Comparison of ENCODE assay signal across 1 cellular context in the genomic region with DNA sequence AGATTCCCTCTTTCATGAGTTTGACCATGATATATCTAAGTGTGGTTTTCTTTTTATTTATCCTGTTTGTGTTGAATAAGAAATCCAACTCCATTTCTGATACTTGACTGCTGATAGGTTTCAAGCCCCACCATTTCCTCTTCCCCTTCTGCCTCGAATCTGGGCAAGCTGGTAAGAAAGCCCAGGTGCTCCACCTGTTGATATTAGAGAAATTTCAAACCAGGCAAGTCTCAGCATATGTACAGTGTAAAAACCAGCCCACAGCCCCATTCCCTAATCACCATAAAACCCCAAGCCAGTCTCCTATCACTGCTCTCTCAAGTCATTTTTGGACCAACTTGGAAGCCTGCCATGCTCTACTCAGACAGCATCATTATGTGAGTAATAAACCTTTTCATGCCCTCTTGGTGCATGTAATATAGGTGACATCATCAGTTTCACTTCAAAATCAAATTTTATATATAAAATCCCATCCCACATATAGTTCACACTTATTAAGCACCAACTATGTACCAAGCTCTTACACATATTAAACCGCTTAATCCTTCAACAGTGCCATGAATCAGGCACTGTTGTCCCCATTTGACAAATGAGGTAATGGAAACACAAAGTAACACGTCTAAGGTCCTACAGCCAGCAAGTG.
TF ChIP-seq lines count a peak whose summit lies in the region.

No MANE protein-coding gene starts in this region.

TF ChIP-seq in IMR-90, 13 proteins besides CTCF, POLR2A, EP300 and RAD21 (continued from another document):
- TF ChIP-seq, protein P1, sequence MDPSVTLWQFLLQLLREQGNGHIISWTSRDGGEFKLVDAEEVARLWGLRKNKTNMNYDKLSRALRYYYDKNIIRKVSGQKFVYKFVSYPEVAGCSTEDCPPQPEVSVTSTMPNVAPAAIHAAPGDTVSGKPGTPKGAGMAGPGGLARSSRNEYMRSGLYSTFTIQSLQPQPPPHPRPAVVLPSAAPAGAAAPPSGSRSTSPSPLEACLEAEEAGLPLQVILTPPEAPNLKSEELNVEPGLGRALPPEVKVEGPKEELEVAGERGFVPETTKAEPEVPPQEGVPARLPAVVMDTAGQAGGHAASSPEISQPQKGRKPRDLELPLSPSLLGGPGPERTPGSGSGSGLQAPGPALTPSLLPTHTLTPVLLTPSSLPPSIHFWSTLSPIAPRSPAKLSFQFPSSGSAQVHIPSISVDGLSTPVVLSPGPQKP (IDR thresholded peaks at IDR 0.05; ENCODE audit: borderline replicate concordance, low read depth, low read length): no peak
- no peak for TF ChIP-seq CEBPB (IDR thresholded peaks at IDR 0.05; ENCODE audit: low read depth, low read length)
- TF ChIP-seq RCOR1 (IDR thresholded peaks at IDR 0.05; ENCODE audit: insufficient replicate concordance, low read length): no peak
- no peak for TF ChIP-seq MXI1 (IDR thresholded peaks at IDR 0.05; ENCODE audit: borderline replicate concordance, low read depth, low read length)
- TF ChIP-seq SMC3 (IDR thresholded peaks at IDR 0.05; ENCODE audit: low read depth, low read length): no peak
- TF ChIP-seq RFX5 (IDR thresholded peaks at IDR 0.05; ENCODE audit: low read depth, low read length): no peak
- TF ChIP-seq, protein P2, sequence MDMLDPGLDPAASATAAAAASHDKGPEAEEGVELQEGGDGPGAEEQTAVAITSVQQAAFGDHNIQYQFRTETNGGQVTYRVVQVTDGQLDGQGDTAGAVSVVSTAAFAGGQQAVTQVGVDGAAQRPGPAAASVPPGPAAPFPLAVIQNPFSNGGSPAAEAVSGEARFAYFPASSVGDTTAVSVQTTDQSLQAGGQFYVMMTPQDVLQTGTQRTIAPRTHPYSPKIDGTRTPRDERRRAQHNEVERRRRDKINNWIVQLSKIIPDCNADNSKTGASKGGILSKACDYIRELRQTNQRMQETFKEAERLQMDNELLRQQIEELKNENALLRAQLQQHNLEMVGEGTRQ (IDR thresholded peaks at IDR 0.05; ENCODE audit: low read depth, low read length): no peak
- TF ChIP-seq NFE2L2 (IDR thresholded peaks at IDR 0.05; ENCODE audit: low read depth, low read length): no peak
